In genomic region chr19:47230122-47230920, GRCh38 we compare ENCODE assay signal across 8 cellular contexts. TPM values are rescaled to one million over a fixed set of nuclear protein-coding genes. Genes with fewer than 3 reads are reported as not detected.
DNase-seq lines count a peak whose midpoint lies in the region; ATAC-seq and TF ChIP-seq lines count a peak whose summit lies in the region.

No MANE protein-coding gene starts in this region.

- H3K36me3 Mint-ChIP-seq in naive thymus-derived CD4-positive, alpha-beta T cell: peaks cover 0 to 9% (median 0%) of the 10 kb centered on the region in 5 donors
- peaks cover 4% of the 10 kb centered on the region for H3K36me3 Mint-ChIP-seq in stimulated activated naive CD8-positive, alpha-beta T cell treated with anti-CD3 and anti-CD28 coated beads, Interleukin-15, Interleukin-2, amounts not matched to agents 100 ng/mL and 50 ng/mL, for 24 hours (ENCODE audit: low read depth)

- DNase-seq in NCI-H1417 (lab: John Stamatoyannopoulos, UW) (peak in 2 of 3 experiments; percentile 33 to 53), NCI-H1417 treated with DMSO at 0.1 percent for 48 hours (lab: John Stamatoyannopoulos, UW) (no peak), MV-4-11 (lab: John Stamatoyannopoulos, UW) (peak; percentile 38), esophagus squamous epithelium (lab: John Stamatoyannopoulos, UW) (no peak)
- peak; percentile 90 for DNase-seq in activated T-cell treated with anti-CD3 and anti-CD28 coated beads, Interleukin-2, amount 50 U/mL, for 1 hour
- peak; percentile 77 to 90 (median 84) for DNase-seq in naive thymus-derived CD4-positive, alpha-beta T cell

- peaks cover 25 to 34% (median 28%) of the 10 kb centered on the region in 7 donors for H3K4me1 Mint-ChIP-seq in naive thymus-derived CD4-positive, alpha-beta T cell
- H3K4me1 Mint-ChIP-seq in stimulated activated naive CD8-positive, alpha-beta T cell treated with anti-CD3 and anti-CD28 coated beads, Interleukin-15, Interleukin-2, amounts not matched to agents 100 ng/mL and 50 ng/mL, for 24 hours (ENCODE audit: low read depth): peaks cover 38% of the 10 kb centered on the region

- peaks cover 39 to 76% (median 49%) of the 10 kb centered on the region in 3 donors for H3K4me1 ChIP-seq in esophagus squamous epithelium
- H3K4me1 ChIP-seq in naive thymus-derived CD4-positive, alpha-beta T cell (ENCODE audit: control insufficient read depth in 2 of 2, insufficient read depth in 2 of 2, low read length in 2 of 2): peaks cover 36 to 45% of the 10 kb centered on the region in 2 donors

- peak overlapping the region; percentile 77 to 99 (median 86) for H3K4me3 ChIP-seq in esophagus squamous epithelium
- H3K4me3 ChIP-seq in naive thymus-derived CD4-positive, alpha-beta T cell (ENCODE audit: low read length): peak overlapping the region; percentile 71

- peaks cover 0 to 5% (median 0%) of the 10 kb centered on the region in 11 donors for H3K9me3 Mint-ChIP-seq in naive thymus-derived CD4-positive, alpha-beta T cell
- H3K9me3 Mint-ChIP-seq in stimulated activated naive CD8-positive, alpha-beta T cell treated with anti-CD3 and anti-CD28 coated beads, Interleukin-15, Interleukin-2, amounts not matched to agents 100 ng/mL and 50 ng/mL, for 24 hours: no peaks in the 10 kb centered on the region

- no peaks in the 10 kb centered on the region for H3K27me3 Mint-ChIP-seq in naive thymus-derived CD4-positive, alpha-beta T cell
- no peaks in the 10 kb centered on the region for H3K27me3 Mint-ChIP-seq in stimulated activated naive CD8-positive, alpha-beta T cell treated with anti-CD3 and anti-CD28 coated beads, Interleukin-15, Interleukin-2, amounts not matched to agents 100 ng/mL and 50 ng/mL, for 24 hours

- H3K27me3 ChIP-seq in esophagus squamous epithelium: peaks cover 0 to 25% (median 0%) of the 10 kb centered on the region in 4 donors
- H3K27me3 ChIP-seq in naive thymus-derived CD4-positive, alpha-beta T cell (ENCODE audit: control insufficient read depth in 2 of 2, insufficient read depth in 2 of 2, low read length in 2 of 2): no peaks in the 10 kb centered on the region

- no peak for TF ChIP-seq POLR2A in esophagus squamous epithelium (IDR thresholded peaks at IDR 0.05)

- TF ChIP-seq CTCF in esophagus squamous epithelium (IDR thresholded peaks at IDR 0.05): peak; percentile 79 to 95 (median 90)

- peak overlapping the region in 7 of 10 donors; percentile 4 to 67 (median 43) for H3K4me3 Mint-ChIP-seq in naive thymus-derived CD4-positive, alpha-beta T cell
- peak overlapping the region; percentile 50 for H3K4me3 Mint-ChIP-seq in stimulated activated naive CD8-positive, alpha-beta T cell treated with anti-CD3 and anti-CD28 coated beads, Interleukin-15, Interleukin-2, amounts not matched to agents 100 ng/mL and 50 ng/mL, for 24 hours

- no peaks in the 10 kb centered on the region for H3K9me3 ChIP-seq in esophagus squamous epithelium
- no peaks in the 10 kb centered on the region for H3K9me3 ChIP-seq in naive thymus-derived CD4-positive, alpha-beta T cell (ENCODE audit: control insufficient read depth in 2 of 3, low read length in 3 of 3)

- intact Hi-C loops in esophagus squamous epithelium (cut with DNase I): no loop called here
- intact Hi-C loops in naive thymus-derived CD4-positive, alpha-beta T cell (cut with micrococcal nuclease): loop anchor here in 1 of 2 donors (1.0 to 10.0 kb wide), 4 partner anchors 20 to 516 kb away; partner anchors contain the start of genes INAFM1 and PRKD2

- no peaks in the 10 kb centered on the region for H3K36me3 ChIP-seq in esophagus squamous epithelium
- peaks cover 0 to 4% (median 0%) of the 10 kb centered on the region in 3 experiments for H3K36me3 ChIP-seq in naive thymus-derived CD4-positive, alpha-beta T cell (ENCODE audit: control insufficient read depth in 2 of 3, insufficient read depth in 3 of 3, low read length in 3 of 3)

- POLR2A ChIA-PET in naive thymus-derived CD4-positive, alpha-beta T cell (lab: Charles Lee): interaction anchor here (1.0 to 2.7 kb wide), 5 partner anchors 14 to 124 kb away, joined by 3 to 13 read pairs (median 4); no protein-coding TSS in a partner anchor

- H3K27ac ChIP-seq in esophagus squamous epithelium: peak overlapping the region; percentile 94 to 100 (median 98)
- H3K27ac ChIP-seq in naive thymus-derived CD4-positive, alpha-beta T cell (ENCODE audit: low read depth, low read length): peak overlapping the region; percentile 81

- H3K27ac Mint-ChIP-seq in naive thymus-derived CD4-positive, alpha-beta T cell: peak overlapping the region in 1 of 9 donors; percentile 35
- H3K27ac Mint-ChIP-seq in stimulated activated naive CD8-positive, alpha-beta T cell treated with anti-CD3 and anti-CD28 coated beads, Interleukin-15, Interleukin-2, amounts not matched to agents 100 ng/mL and 50 ng/mL, for 24 hours: no peak overlapping the region

- ATAC-seq in naive thymus-derived CD4-positive, alpha-beta T cell: peak; percentile 47
- ATAC-seq in HG03520 (IDR thresholded peaks at IDR 0.05; ENCODE audit: unreplicated experiment): no peak

- 0 to 1% methylated on average over 2 to 9 of the region's 82 CpGs for WGBS in esophagus squamous epithelium, 2 donors

- CTCF ChIA-PET in naive thymus-derived CD4-positive, alpha-beta T cell (lab: Charles Lee): interaction anchor here (1.0 to 1.8 kb wide), 2 partner anchors 14 to 20 kb away, joined by 3 to 10 read pairs; no protein-coding TSS in a partner anchor

RNA-seq across cellular contexts. Expression of gene BBC3, which starts 0.7 kb away (rescaled TPM):
- total RNA-seq in esophagus squamous epithelium: 1 to 10 TPM in 3 of 4 donors, under 1 TPM in 1; 0.48 to 3.2 (median 2.6) TPM
- 10 to 100 TPM; 13.7 to 42.0 (median 22.5) TPM for total RNA-seq in naive thymus-derived CD4-positive, alpha-beta T cell
- 10 to 100 TPM in 1 of 2 donors, 1 to 10 TPM in 1; 8.5 to 13.8 TPM for polyA plus RNA-seq in naive thymus-derived CD4-positive, alpha-beta T cell

RNA-seq across cellular contexts. Expression of gene CCDC9, which starts 26.0 kb away (rescaled TPM):
- 10 to 100 TPM in 2 of 4 donors, 1 to 10 TPM in 2; 6.6 to 16.8 (median 10.5) TPM for total RNA-seq in esophagus squamous epithelium
- 10 to 100 TPM; 41.9 to 80.0 (median 51.4) TPM for total RNA-seq in naive thymus-derived CD4-positive, alpha-beta T cell
- polyA plus RNA-seq in naive thymus-derived CD4-positive, alpha-beta T cell: 10 to 100 TPM in 1 of 2 donors, 1 to 10 TPM in 1; 8.5 to 13.0 TPM

RNA-seq across cellular contexts. Expression of gene INAFM1, which starts 44.4 kb away (rescaled TPM):
- 1 to 10 TPM; 1.4 to 8.2 (median 3.5) TPM for total RNA-seq in esophagus squamous epithelium
- total RNA-seq in naive thymus-derived CD4-positive, alpha-beta T cell: 10 to 100 TPM; 11.6 to 21.7 (median 16.7) TPM
- 1 to 10 TPM; 2.3 to 3.0 TPM for polyA plus RNA-seq in naive thymus-derived CD4-positive, alpha-beta T cell

Comparison
In these comparisons a context has a peak if more than half of its experiments do, and no peak if none do; other contexts are left out.
1. DNase-seq: peak in NCI-H1417 (2 of 3), MV-4-11 (single experiment), activated T-cell treated with anti-CD3 and anti-CD28 coated beads, Interleukin-2, amount 50 U/mL, for 1 hour (single experiment) and naive thymus-derived CD4-positive, alpha-beta T cell (9 of 9); none in NCI-H1417 treated with DMSO at 0.1 percent for 48 hours (single experiment) and esophagus squamous epithelium (single experiment).